Comparison of ENCODE assay signal across 9 cellular contexts in genomic region chr17:28370035-28370743, GRCh38. TPM values are rescaled to one million over a fixed set of nuclear protein-coding genes. Genes with fewer than 3 reads are reported as not detected.
DNase-seq lines count a peak whose midpoint lies in the region; FAIRE-seq and TF ChIP-seq lines count a peak whose summit lies in the region.
"Had no signal": no experiment of that assay in that cellular context is flagged by ENCODE, and none has a peak within 500 bp of the region (broad histone marks: within the 10 kb centered on the region; RNA-seq: fewer than 3 reads in every experiment).

VTN (minus strand) TSS chr17:28370307; CDS start chr17:28370203, 104 bp downstream.

- no peak for TF ChIP-seq POLR2A in H54 (IDR thresholded peaks at IDR 0.05; ENCODE audit: low read depth, low read length)

- no peaks in the 10 kb centered on the region for H3K79me2 ChIP-seq in PC-9 (ENCODE audit: low read depth)

- peaks cover 17% of the 10 kb centered on the region; the same call in 1 of the 2 replicates for H3F3A ChIP-seq in PC-9 (ENCODE audit: insufficient read depth, low read depth)

- H3K9me3 Mint-ChIP-seq in dendritic cell treated with granulocyte-macrophage colony-stimulating factor and Interleukin-4, amounts not matched to agents 40 ng/mL and 50 ng/mL, for 4 days = no peaks in the 10 kb centered on the region

- no peak within 1 kb of the TSS for H3K4me3 ChIP-seq in PC-9
- H3K4me3 ChIP-seq in mucosa of rectum (ENCODE audit: low read length in 2 of 2) = peak within 1 kb of the TSS in 1 of 2 donors; percentile 51

- DNase-seq in DMS153 (lab: John Stamatoyannopoulos, UW) (peak; percentile 44), DMS153 treated with DMSO at 0.1 percent for 48 hours (lab: John Stamatoyannopoulos, UW; ENCODE audit: unreplicated experiment) (no peak), PC-9 (peak; percentile 45 to 73), H54 (ENCODE audit: insufficient read length, low spot score) (no peak)
- no peak for DNase-seq in activated CD4-positive, CD25-positive, alpha-beta regulatory T cell (lab: John Stamatoyannopoulos, UW)
- no peak for DNase-seq in stimulated activated CD4-positive, alpha-beta T cell treated with anti-CD3 and anti-CD28 coated beads, Interleukin-12 subunit alpha, Interleukin-12 subunit beta, amount 100 ng/mL, for 4 hours

- no peaks in the 10 kb centered on the region for H4K20me1 ChIP-seq in PC-9 (ENCODE audit: insufficient read depth)

- H3K9me3 ChIP-seq in PC-9 (ENCODE audit: insufficient read depth, low read depth) (no peaks in the 10 kb centered on the region), mucosa of rectum (ENCODE audit: control insufficient read depth in 2 of 2, low read length in 2 of 2) (no peaks in the 10 kb centered on the region)

- POLR2A ChIA-PET in PC-9 (lab: Charles Lee; ENCODE audit: unreplicated experiment) = interaction anchor here (0.6 to 1.4 kb wide), 2 partner anchors 13 to 1006 kb away, joined by 4 to 6 read pairs; partner anchors contain the start of gene POLDIP2

- H3K9ac ChIP-seq in mucosa of rectum (ENCODE audit: low read depth in 1 of 2, low read length in 2 of 2) = no peak within 1 kb of the TSS

- H3K4me2 ChIP-seq in PC-9 = peak within 1 kb of the TSS; percentile 46

- H3K27me3 ChIP-seq in PC-9 (ENCODE audit: insufficient read depth, low read depth) (no peaks in the 10 kb centered on the region), mucosa of rectum (ENCODE audit: control insufficient read depth in 2 of 2, insufficient read depth in 2 of 2, low read length in 2 of 2) (peaks cover 7 to 9% of the 10 kb centered on the region in 2 donors)

- no peak for TF ChIP-seq CTCF in PC-9 (conservative IDR thresholded peaks at IDR 0.05)

- H3K27me3 Mint-ChIP-seq in dendritic cell treated with granulocyte-macrophage colony-stimulating factor and Interleukin-4, amounts not matched to agents 40 ng/mL and 50 ng/mL, for 4 days = peaks cover 31% of the 10 kb centered on the region

- peaks cover 32% of the 10 kb centered on the region for H3K36me3 Mint-ChIP-seq in dendritic cell treated with granulocyte-macrophage colony-stimulating factor and Interleukin-4, amounts not matched to agents 40 ng/mL and 50 ng/mL, for 4 days (ENCODE audit: low read depth)

- peak within 1 kb of the TSS; percentile 28 for H3K27ac Mint-ChIP-seq in dendritic cell treated with granulocyte-macrophage colony-stimulating factor and Interleukin-4, amounts not matched to agents 40 ng/mL and 50 ng/mL, for 4 days

- no peaks in the 10 kb centered on the region for H3K9me2 ChIP-seq in PC-9 (ENCODE audit: insufficient read depth)

- no peak for FAIRE-seq in H54 (lab: Jason Lieb, UNC)

- peaks cover 35% of the 10 kb centered on the region for H3K4me1 Mint-ChIP-seq in dendritic cell treated with granulocyte-macrophage colony-stimulating factor and Interleukin-4, amounts not matched to agents 40 ng/mL and 50 ng/mL, for 4 days (ENCODE audit: low read depth)

- peaks cover 18% of the 10 kb centered on the region for H3K4me1 ChIP-seq in PC-9 (replicated peaks; ENCODE audit: insufficient read depth)
- H3K4me1 ChIP-seq in mucosa of rectum (ENCODE audit: control insufficient read depth in 2 of 2, insufficient read depth in 2 of 2, low read length in 2 of 2) = peaks cover 7 to 9% of the 10 kb centered on the region in 2 donors

- no peak within 1 kb of the TSS for H3K27ac ChIP-seq in PC-9
- peak within 1 kb of the TSS; percentile 4 to 56 for H3K27ac ChIP-seq in mucosa of rectum (ENCODE audit: low read depth in 2 of 2, low read length in 2 of 2)
- H3K27ac ChIP-seq: C4-2B had no signal

- CTCF ChIA-PET in PC-9 (lab: Charles Lee) = interaction anchor here (0.6 kb wide), 3 partner anchors 46 to 122 kb away, joined by 3 to 5 read pairs (median 3); no protein-coding TSS in a partner anchor

- BruUV-seq in PC-9 (replicated peaks; lab: Mats Ljungman, UMichigan) = no TSS peak

- H3K4me3 Mint-ChIP-seq in dendritic cell treated with granulocyte-macrophage colony-stimulating factor and Interleukin-4, amounts not matched to agents 40 ng/mL and 50 ng/mL, for 4 days = peak within 1 kb of the TSS; percentile 76

- no peak within 1 kb of the TSS for H2AFZ ChIP-seq in PC-9

- intact Hi-C loops in PC-9 (cut with micrococcal nuclease; ENCODE audit: unreplicated experiment) = no loop called here
- intact Hi-C loops in dendritic cell treated with granulocyte-macrophage colony-stimulating factor and Interleukin-4, amounts not matched to agents 40 ng/mL and 50 ng/mL, for 4 days (cut with micrococcal nuclease) = no loop called here

- H3K36me3 ChIP-seq in PC-9 (ENCODE audit: low read depth) = no peaks in the 10 kb centered on the region
- H3K36me3 ChIP-seq in mucosa of rectum (ENCODE audit: control insufficient read depth in 2 of 2, insufficient read depth in 2 of 2, low read length in 2 of 2) = no peaks in the 10 kb centered on the region

RNA-seq across cellular contexts. Expression of gene VTN, which starts in this region (rescaled TPM):
- total RNA-seq in PC-9 (2021) = not detected in 2 replicates

Comparison
In these comparisons a context has a peak if more than half of its experiments do, and no peak if none do; other contexts are left out.
1. Peak in DNase-seq and H3K4me2 ChIP-seq in PC-9; RNA of the gene not detected or under 1 TPM.